ENCODE assay signal across 6 cellular contexts in genomic region chr17:8163978-8164814, GRCh38. TPM values are rescaled to one million over a fixed set of nuclear protein-coding genes. Genes with fewer than 3 reads are reported as not detected.
DNase-seq lines count a peak whose midpoint lies in the region; ATAC-seq, FAIRE-seq and TF ChIP-seq lines count a peak whose summit lies in the region.

No MANE protein-coding gene starts in this region.

- BruUV-seq in GM12878 (replicated peaks; lab: Mats Ljungman, UMichigan): no TSS peak

- H3K4me3 ChIP-seq in OCI-LY1 (ENCODE audit: low read depth, low read length, poor library complexity, severe bottlenecking) (peak overlapping the region; percentile 99), GM12878 (no peak overlapping the region), mucosa of rectum (ENCODE audit: low read length in 2 of 2) (peak overlapping the region; percentile 30 to 45)

- DNase-seq in COLO668 (lab: John Stamatoyannopoulos, UW; ENCODE audit: unreplicated experiment) (peak; percentile 56), GM12878 (ENCODE audit: low read depth, low spot score) (no peak)

- POLR2A ChIA-PET in GM12878 (lab: Charles Lee): interaction anchor here (1.0 to 1.3 kb wide), 3 partner anchors 9 to 57 kb away, joined by 3 to 11 read pairs (median 4); no protein-coding TSS in a partner anchor

- no peak for TF ChIP-seq CTCF in OCI-LY1 (IDR thresholded peaks at IDR 0.05; ENCODE audit: low read length)
- TF ChIP-seq CTCF in GM12878 (IDR thresholded peaks at IDR 0.05 in 2 of 3, conservative IDR thresholded peaks at IDR 0.05 in 1 of 3; ENCODE audit: control insufficient read depth in 2 of 3, extremely low read depth in 1 of 3, insufficient read depth in 1 of 3, low read depth in 3 of 3, low read length in 3 of 3): no peak

- CTCF ChIA-PET in GM12878 (lab: Yijun Ruan, JAX): interaction anchor here (0.6 to 0.7 kb wide), 3 partner anchors 9 to 1998 kb away, joined by 3 to 7 read pairs (median 3); no protein-coding TSS in a partner anchor

- no peak for TF ChIP-seq EP300 in GM12878 (IDR thresholded peaks at IDR 0.05; ENCODE audit: borderline replicate concordance in 1 of 2, control insufficient read depth in 1 of 2, low read depth in 2 of 2, low read length in 2 of 2)

- RAD21 ChIA-PET in GM12878 (lab: Charles Lee; ENCODE audit: unreplicated experiment): interaction anchor here (1.1 to 1.7 kb wide), 3 partner anchors 9 to 131 kb away, joined by 3 to 9 read pairs (median 3); partner anchors contain the start of gene SLC25A35

- in situ Hi-C loops in GM12878 (cut with MboI): no loop called here

- H3K9ac ChIP-seq in OCI-LY1 (ENCODE audit: low read length): peak overlapping the region; percentile 91
- H3K9ac ChIP-seq in GM12878 (ENCODE audit: control insufficient read depth, insufficient read depth, low read length): no peak overlapping the region; the same call in 1 of the 2 replicates
- H3K9ac ChIP-seq in mucosa of rectum (ENCODE audit: low read depth in 1 of 2, low read length in 2 of 2): peak overlapping the region; percentile 45 to 60

- SMC1A ChIA-PET in GM12878 (lab: Charles Lee; ENCODE audit: uncharacterized antibody, unreplicated experiment): interaction anchor here (0.6 to 1.2 kb wide), 4 partner anchors 9 to 93 kb away, joined by 3 to 7 read pairs (median 4); no protein-coding TSS in a partner anchor

- 61% methylated on average over 12 of the region's 13 CpGs for WGBS in GM12878 (ENCODE audit: insufficient coverage, insufficient replicate concordance, low lambda C conversion rate, missing lambda C conversion rate)

- H3K27me3 ChIP-seq in OCI-LY1 (ENCODE audit: insufficient read depth, low read length): no peaks in the 10 kb centered on the region
- no peaks in the 10 kb centered on the region for H3K27me3 ChIP-seq in GM12878 (replicated peaks in 1 of 2; ENCODE audit: control insufficient read depth in 2 of 2, insufficient read depth in 2 of 2, low read length in 1 of 2)
- H3K27me3 ChIP-seq in mucosa of rectum (ENCODE audit: control insufficient read depth in 2 of 2, insufficient read depth in 2 of 2, low read length in 2 of 2): no peaks in the 10 kb centered on the region

- peaks cover 46% of the 10 kb centered on the region for H3K4me1 ChIP-seq in OCI-LY1 (ENCODE audit: insufficient read depth, low read length, severe bottlenecking)
- peaks cover 29% of the 10 kb centered on the region for H3K4me1 ChIP-seq in GM12878 (ENCODE audit: control insufficient read depth, insufficient read depth, low read length)
- peaks cover 36 to 37% of the 10 kb centered on the region in 2 donors for H3K4me1 ChIP-seq in mucosa of rectum (ENCODE audit: control insufficient read depth in 2 of 2, insufficient read depth in 2 of 2, low read length in 2 of 2)

- H3K9me2 ChIP-seq in OCI-LY1 (ENCODE audit: low read depth, low read length): no peaks in the 10 kb centered on the region

- H3F3A ChIP-seq in OCI-LY1 (ENCODE audit: insufficient read depth, low read length): no peaks in the 10 kb centered on the region

- H3K36me3 ChIP-seq in OCI-LY1 (ENCODE audit: insufficient read depth, low read length) (peaks cover 21% of the 10 kb centered on the region), GM12878 (ENCODE audit: control insufficient read depth in 2 of 2, insufficient read depth in 2 of 2, low read length in 1 of 2) (peaks cover 0 to 5% of the 10 kb centered on the region in 2 experiments; a peak in 1 of 4 replicates), mucosa of rectum (ENCODE audit: control insufficient read depth in 2 of 2, insufficient read depth in 2 of 2, low read length in 2 of 2) (peaks cover 16 to 17% of the 10 kb centered on the region in 2 donors)

- H3K27ac ChIP-seq in OCI-LY1 (ENCODE audit: low read depth, low read length, poor library complexity, severe bottlenecking): peak overlapping the region; percentile 92
- no peak overlapping the region for H3K27ac ChIP-seq in GM12878 (ENCODE audit: control insufficient read depth, insufficient read depth)
- peak overlapping the region; percentile 95 to 99 for H3K27ac ChIP-seq in mucosa of rectum (ENCODE audit: low read depth in 2 of 2, low read length in 2 of 2)

- H2AFZ ChIP-seq in OCI-LY1 (ENCODE audit: low read length): no peak overlapping the region
- H2AFZ ChIP-seq in GM12878 (ENCODE audit: control insufficient read depth, low read depth, low read length): peak overlapping the region; percentile 62

- TF ChIP-seq POLR2A in GM12878 (IDR thresholded peaks at IDR 0.05; ENCODE audit: low read depth, low read length): no peak

- no peak for TF ChIP-seq RAD21 in GM12878 (IDR thresholded peaks at IDR 0.05; ENCODE audit: insufficient read depth, low read depth, low read length)

- H3K4me2 ChIP-seq in OCI-LY1 (ENCODE audit: low read length): peak overlapping the region; percentile 90
- H3K4me2 ChIP-seq in GM12878 (ENCODE audit: control insufficient read depth, insufficient read depth): peak overlapping the region; percentile 4

- H3K9me3 ChIP-seq in OCI-LY1 (ENCODE audit: low read length): no peaks in the 10 kb centered on the region
- no peaks in the 10 kb centered on the region for H3K9me3 ChIP-seq in GM12878 (replicated peaks; ENCODE audit: control insufficient read depth, insufficient read depth, low read length)
- H3K9me3 ChIP-seq in mucosa of rectum (ENCODE audit: control insufficient read depth in 2 of 2, low read length in 2 of 2): no peaks in the 10 kb centered on the region

- no peak for FAIRE-seq in GM12878 (lab: Jason Lieb, UNC)

- H4K20me1 ChIP-seq in OCI-LY1 (ENCODE audit: insufficient read depth, low read length) (no peaks in the 10 kb centered on the region), GM12878 (ENCODE audit: control insufficient read depth, insufficient read depth) (no peaks in the 10 kb centered on the region)

- ATAC-seq in GM12878 (peak; percentile 5; the same call in 1 of the 3 replicates), HG03025 (IDR thresholded peaks at IDR 0.05; ENCODE audit: low FRiP score, unreplicated experiment) (no peak), HG03097 (IDR thresholded peaks at IDR 0.05; ENCODE audit: low FRiP score, unreplicated experiment) (no peak)

- intact Hi-C loops in GM12878 (cut with micrococcal nuclease; ENCODE audit: unreplicated experiment): loop anchor here (5.0 kb wide), 1 partner anchor 102 kb away; no protein-coding TSS in a partner anchor

- H3K79me2 ChIP-seq in OCI-LY1 (ENCODE audit: insufficient read depth, low read length) (peaks cover 9% of the 10 kb centered on the region; the same call in 1 of the 2 replicates), GM12878 (ENCODE audit: control insufficient read depth, insufficient read depth, low read length) (peaks cover 24% of the 10 kb centered on the region)

RNA-seq across cellular contexts. Expression of gene VAMP2, which starts 1.4 kb away (rescaled TPM):
- total RNA-seq in GM12878 (2013; cell fraction: nucleolus; rRNA removed): 27.6 and 28.5 TPM in 2 replicates
- total RNA-seq in GM12878 (2014; rRNA removed) (3.8 and 4.7 TPM in 2 replicates), GM12878 (2014; rRNA removed; fragmentation: Illumina TruSeq; extraction: Trizol) (6.1 and 6.4 TPM in 2 replicates), GM12878 (2021) (25.1 and 27.8 TPM in 2 replicates)
- 33.4 TPM for polyA plus RNA-seq in GM12878 (2011; ENCODE audit: low read depth)
- polyA plus RNA-seq in GM12878 (2011; rRNA removed) (18.8 and 24.9 TPM in 2 replicates), GM12878 (2014; fragmentation: Illumina TruSeq; extraction: Trizol) (35.2 and 40.8 TPM in 2 replicates), GM12878 (2014; fragmentation: Nextera tagmentation; extraction: Ambion mirVana) (1 to 10 TPM; 3.0 to 6.3 TPM), GM12878 (2014; rRNA removed) (25.0 and 25.3 TPM in 2 replicates), GM12878 (2016; fragmentation: Nextera tagmentation; extraction: Ambion mirVana) (10 to 100 TPM; 25.0 to 28.0 TPM)
- 22.6 and 33.1 TPM in 2 replicates for polyA plus RNA-seq in GM12878 (2011; cell fraction: cytosol; rRNA removed)
- 68.3 and 69.6 TPM in 2 replicates for polyA plus RNA-seq in GM12878 (2011; cell fraction: nucleus; rRNA removed)
- polyA plus RNA-seq in GM12878 (2012): 45.8 and 62.7 TPM in 2 replicates
- polyA minus RNA-seq in GM12878 (2011; rRNA and poly(A)+ RNA removed): 7.0 and 9.0 TPM in 2 replicates
- 7.4 and 9.2 TPM in 2 replicates for polyA minus RNA-seq in GM12878 (2011; cell fraction: cytosol; rRNA and poly(A)+ RNA removed)
- 12.8 and 17.6 TPM in 2 replicates for polyA minus RNA-seq in GM12878 (2011; cell fraction: nucleus; rRNA and poly(A)+ RNA removed)

RNA-seq across cellular contexts. Expression of gene TMEM107, which starts 12.0 kb away (rescaled TPM):
- total RNA-seq in GM12878 (2013; cell fraction: nucleolus; rRNA removed): 31.8 and 36.0 TPM in 2 replicates
- total RNA-seq in GM12878 (2014; rRNA removed) (38.7 and 47.6 TPM in 2 replicates), GM12878 (2014; rRNA removed; fragmentation: Illumina TruSeq; extraction: Trizol) (23.7 and 24.9 TPM in 2 replicates), GM12878 (2021) (18.6 and 20.0 TPM in 2 replicates)
- polyA plus RNA-seq in GM12878 (2011; ENCODE audit: low read depth): 9.9 TPM
- polyA plus RNA-seq in GM12878 (2011; rRNA removed) (32.9 and 33.7 TPM in 2 replicates), GM12878 (2014; fragmentation: Illumina TruSeq; extraction: Trizol) (7.5 and 7.9 TPM in 2 replicates), GM12878 (2014; fragmentation: Nextera tagmentation; extraction: Ambion mirVana) (10 to 100 TPM; 20.8 to 27.0 TPM), GM12878 (2014; rRNA removed) (13.0 and 15.7 TPM in 2 replicates), GM12878 (2016; fragmentation: Nextera tagmentation; extraction: Ambion mirVana) (10 to 100 TPM; 22.5 to 23.3 TPM)
- polyA plus RNA-seq in GM12878 (2011; cell fraction: cytosol; rRNA removed): 40.2 and 40.3 TPM in 2 replicates
- 32.6 and 35.3 TPM in 2 replicates for polyA plus RNA-seq in GM12878 (2011; cell fraction: nucleus; rRNA removed)
- polyA plus RNA-seq in GM12878 (2012): 19.2 and 20.9 TPM in 2 replicates
- polyA minus RNA-seq in GM12878 (2011; rRNA and poly(A)+ RNA removed): 132 and 195 TPM in 2 replicates
- polyA minus RNA-seq in GM12878 (2011; cell fraction: cytosol; rRNA and poly(A)+ RNA removed): 52.2 and 52.7 TPM in 2 replicates
- 146 and 159 TPM in 2 replicates for polyA minus RNA-seq in GM12878 (2011; cell fraction: nucleus; rRNA and poly(A)+ RNA removed)

RNA-seq across cellular contexts. Expression of gene PER1, which starts 12.0 kb away (rescaled TPM):
- 64.5 and 73.5 TPM in 2 replicates for total RNA-seq in GM12878 (2013; cell fraction: nucleolus; rRNA removed)
- 4.9 and 5.5 TPM in 2 replicates for total RNA-seq in GM12878 (2014; rRNA removed)
- total RNA-seq in GM12878 (2014; rRNA removed; fragmentation: Illumina TruSeq; extraction: Trizol): 1.9 and 2.2 TPM in 2 replicates
- 19.9 and 25.1 TPM in 2 replicates for total RNA-seq in GM12878 (2021)
- 22.0 TPM for polyA plus RNA-seq in GM12878 (2011; ENCODE audit: low read depth)
- 3.6 and 8.6 TPM in 2 replicates for polyA plus RNA-seq in GM12878 (2011; rRNA removed)
- 9.8 and 13.3 TPM in 2 replicates for polyA plus RNA-seq in GM12878 (2011; cell fraction: cytosol; rRNA removed)
- polyA plus RNA-seq in GM12878 (2011; cell fraction: nucleus; rRNA removed): 98.4 and 119 TPM in 2 replicates
- 25.3 and 40.9 TPM in 2 replicates for polyA plus RNA-seq in GM12878 (2012)
- 0.81 and 4.1 TPM in 2 replicates for polyA plus RNA-seq in GM12878 (2014; fragmentation: Illumina TruSeq; extraction: Trizol)
- under 1 TPM; 0.02 to 0.26 TPM for polyA plus RNA-seq in GM12878 (2014; fragmentation: Nextera tagmentation; extraction: Ambion mirVana)
- 8.6 and 12.4 TPM in 2 replicates for polyA plus RNA-seq in GM12878 (2014; rRNA removed)
- polyA plus RNA-seq in GM12878 (2016; fragmentation: Nextera tagmentation; extraction: Ambion mirVana): 1 to 10 TPM; 5.3 to 6.7 TPM
- polyA minus RNA-seq in GM12878 (2011; rRNA and poly(A)+ RNA removed): 12.9 and 25.3 TPM in 2 replicates
- 13.7 and 18.7 TPM in 2 replicates for polyA minus RNA-seq in GM12878 (2011; cell fraction: cytosol; rRNA and poly(A)+ RNA removed)
- 39.8 and 46.7 TPM in 2 replicates for polyA minus RNA-seq in GM12878 (2011; cell fraction: nucleus; rRNA and poly(A)+ RNA removed)

RNA-seq across cellular contexts. Expression of gene BORCS6, which starts 25.8 kb away (rescaled TPM):
- total RNA-seq in GM12878 (2013; cell fraction: nucleolus; rRNA removed): 4.8 and 5.9 TPM in 2 replicates
- 11.1 and 14.1 TPM in 2 replicates for total RNA-seq in GM12878 (2014; rRNA removed)
- total RNA-seq in GM12878 (2014; rRNA removed; fragmentation: Illumina TruSeq; extraction: Trizol): 3.4 and 4.0 TPM in 2 replicates
- 10.8 and 11.5 TPM in 2 replicates for total RNA-seq in GM12878 (2021)
- polyA plus RNA-seq in GM12878 (2011; ENCODE audit: low read depth): 2.6 TPM
- polyA plus RNA-seq in GM12878 (2011; rRNA removed): 2.7 and 4.9 TPM in 2 replicates
- polyA plus RNA-seq in GM12878 (2011; cell fraction: cytosol; rRNA removed): 7.7 and 11.1 TPM in 2 replicates
- polyA plus RNA-seq in GM12878 (2011; cell fraction: nucleus; rRNA removed): 7.8 and 9.8 TPM in 2 replicates
- polyA plus RNA-seq in GM12878 (2012): 7.3 and 8.5 TPM in 2 replicates
- polyA plus RNA-seq in GM12878 (2014; fragmentation: Illumina TruSeq; extraction: Trizol): 0.81 and 3.2 TPM in 2 replicates
- polyA plus RNA-seq in GM12878 (2014; fragmentation: Nextera tagmentation; extraction: Ambion mirVana): under 1 TPM; 0.37 to 0.64 TPM
- polyA plus RNA-seq in GM12878 (2014; rRNA removed): 8.6 and 9.1 TPM in 2 replicates
- polyA plus RNA-seq in GM12878 (2016; fragmentation: Nextera tagmentation; extraction: Ambion mirVana): 10 to 100 TPM; 10.5 to 11.7 TPM
- polyA minus RNA-seq in GM12878 (2011; rRNA and poly(A)+ RNA removed): 4.4 and 7.9 TPM in 2 replicates
- 3.1 and 5.6 TPM in 2 replicates for polyA minus RNA-seq in GM12878 (2011; cell fraction: cytosol; rRNA and poly(A)+ RNA removed)
- polyA minus RNA-seq in GM12878 (2011; cell fraction: nucleus; rRNA and poly(A)+ RNA removed): 5.7 and 7.9 TPM in 2 replicates

RNA-seq across cellular contexts. Expression of gene HES7, which starts 40.3 kb away (rescaled TPM):
- 1.8 and 2.2 TPM in 2 replicates for total RNA-seq in GM12878 (2013; cell fraction: nucleolus; rRNA removed)
- total RNA-seq in GM12878 (2014; rRNA removed) (0.22 and 1.1 TPM in 2 replicates), GM12878 (2014; rRNA removed; fragmentation: Illumina TruSeq; extraction: Trizol) (0.09 TPM in 1 of 2 replicates, not detected in the other), GM12878 (2021) (1.3 and 1.9 TPM in 2 replicates)
- not detected for polyA plus RNA-seq in GM12878 (2011; ENCODE audit: low read depth)
- polyA plus RNA-seq in GM12878 (2011; rRNA removed) (0.27 and 0.38 TPM in 2 replicates), GM12878 (2014; fragmentation: Illumina TruSeq; extraction: Trizol) (not detected in 2 replicates), GM12878 (2014; fragmentation: Nextera tagmentation; extraction: Ambion mirVana) (under 1 TPM in 1 of 2 experiments, not detected in 1; 0.07 TPM), GM12878 (2014; rRNA removed) (0.87 and 1.3 TPM in 2 replicates), GM12878 (2016; fragmentation: Nextera tagmentation; extraction: Ambion mirVana) (under 1 TPM in 1 of 2 experiments, not detected in 1; 0.08 TPM)
- polyA plus RNA-seq in GM12878 (2011; cell fraction: cytosol; rRNA removed): 0.34 and 0.84 TPM in 2 replicates
- polyA plus RNA-seq in GM12878 (2011; cell fraction: nucleus; rRNA removed): 8.3 and 9.4 TPM in 2 replicates
- polyA plus RNA-seq in GM12878 (2012): 0.65 and 0.66 TPM in 2 replicates
- not detected in 2 replicates for polyA minus RNA-seq in GM12878 (2011; rRNA and poly(A)+ RNA removed)
- not detected in 2 replicates for polyA minus RNA-seq in GM12878 (2011; cell fraction: cytosol; rRNA and poly(A)+ RNA removed)
- 0.36 and 0.48 TPM in 2 replicates for polyA minus RNA-seq in GM12878 (2011; cell fraction: nucleus; rRNA and poly(A)+ RNA removed)
